8 cellular contexts compared by ENCODE assay signal in the genomic region with DNA sequence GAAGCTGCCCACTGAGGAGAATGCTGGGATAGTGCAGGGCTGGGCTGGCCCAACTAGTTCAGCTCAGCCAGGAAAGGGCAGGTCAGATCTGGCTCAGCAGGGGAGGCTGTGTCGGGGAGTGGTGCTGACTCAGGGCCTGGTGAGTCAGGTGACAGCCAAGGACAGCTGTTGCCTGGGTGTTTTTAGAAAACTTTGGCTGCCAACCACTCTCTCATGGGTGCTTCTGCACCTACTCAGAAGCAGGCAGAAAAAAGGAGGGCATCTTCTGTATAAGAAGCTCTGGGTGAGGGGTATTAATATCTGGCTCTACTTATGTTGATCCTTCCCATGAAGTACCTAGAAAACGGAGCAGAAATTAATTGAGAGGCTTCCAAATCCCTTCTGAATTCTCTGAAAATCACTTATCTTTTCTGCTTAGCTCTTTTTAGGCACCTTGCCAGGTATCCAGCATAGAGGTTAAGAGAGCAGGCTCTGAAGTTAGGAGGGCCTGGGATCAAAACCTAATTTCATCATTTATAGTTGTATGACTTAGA. TPM values are rescaled to one million over a fixed set of nuclear protein-coding genes. Genes with fewer than 3 reads are reported as not detected.
DNase-seq lines count a peak whose midpoint lies in the region; ATAC-seq, FAIRE-seq and TF ChIP-seq lines count a peak whose summit lies in the region.

No MANE protein-coding gene starts in this region.

- no peaks in the 10 kb centered on the region for H3K9me3 Mint-ChIP-seq in effector memory CD8-positive, alpha-beta T cell

- no peak overlapping the region for H3K4me3 Mint-ChIP-seq in effector memory CD8-positive, alpha-beta T cell

- no peaks in the 10 kb centered on the region for H3K9me2 ChIP-seq in Loucy (replicated peaks; ENCODE audit: low read depth, low read length)

- H3K9me3 ChIP-seq in Loucy (ENCODE audit: insufficient read depth, low read depth, low read length), result no peaks in the 10 kb centered on the region

- H3K27ac Mint-ChIP-seq in effector memory CD8-positive, alpha-beta T cell, result no peak overlapping the region

- peak; percentile 89 for DNase-seq in GM03348 (ENCODE audit: low spot score)
- DNase-seq in activated CD4-positive, alpha-beta T cell treated with anti-CD3 and anti-CD28 coated beads for 48 hours, result peak; percentile 66
- peak; percentile 82 for DNase-seq in fibroblast of peridontal ligament (ENCODE audit: extremely low read depth)
- DNase-seq in occipital lobe (lab: John Stamatoyannopoulos, UW), result peak; percentile 66
- peak; percentile 96 for DNase-seq in urothelium cell line (ENCODE audit: low spot score)
- no peak for DNase-seq in effector memory CD8-positive, alpha-beta T cell

- H3K27me3 Mint-ChIP-seq in effector memory CD8-positive, alpha-beta T cell, result no peaks in the 10 kb centered on the region

- H3K36me3 ChIP-seq in Loucy (ENCODE audit: insufficient read depth, low read length), result no peaks in the 10 kb centered on the region

- TF ChIP-seq CTCF in Loucy (conservative IDR thresholded peaks at IDR 0.05; ENCODE audit: low read length), result no peak

- H3K79me2 ChIP-seq in Loucy (ENCODE audit: insufficient read depth, low read length), result no peaks in the 10 kb centered on the region

- H3K9ac ChIP-seq in Loucy (ENCODE audit: low read depth, low read length, poor library complexity, severe bottlenecking), result peak overlapping the region; percentile 7

- FAIRE-seq in urothelium cell line (lab: Jason Lieb, UNC), result peak; percentile 50

- H3K4me1 ChIP-seq in Loucy (ENCODE audit: insufficient read depth, low read length, poor library complexity, severe bottlenecking), result peaks cover 10% of the 10 kb centered on the region

- no peaks in the 10 kb centered on the region for H3K27me3 ChIP-seq in Loucy (ENCODE audit: insufficient read depth, low read length, poor library complexity, severe bottlenecking)

- H3F3A ChIP-seq in Loucy (ENCODE audit: low read depth), result no peaks in the 10 kb centered on the region

- ATAC-seq in effector memory CD8-positive, alpha-beta T cell (replicated peaks), result no peak
- no peak for ATAC-seq in GM18498 (IDR thresholded peaks at IDR 0.05; ENCODE audit: unreplicated experiment)

- no peak overlapping the region for H3K4me3 ChIP-seq in Loucy (ENCODE audit: low read length, poor library complexity, severe bottlenecking)

- no peak overlapping the region for H2AFZ ChIP-seq in Loucy (ENCODE audit: low read length)

- no peaks in the 10 kb centered on the region for H4K20me1 ChIP-seq in Loucy (ENCODE audit: insufficient read depth, low read length, poor library complexity, severe bottlenecking)

- H3K4me1 Mint-ChIP-seq in effector memory CD8-positive, alpha-beta T cell (ENCODE audit: low read depth in 2 of 2), result peaks cover 0 to 1% of the 10 kb centered on the region in 2 donors

- H3K36me3 Mint-ChIP-seq in effector memory CD8-positive, alpha-beta T cell (ENCODE audit: insufficient read depth), result no peaks in the 10 kb centered on the region

- H3K4me2 ChIP-seq in Loucy (ENCODE audit: low read depth, low read length, poor library complexity, severe bottlenecking), result no peak overlapping the region

RNA-seq across cellular contexts. Expression of a gene that starts 15.6 kb away (rescaled TPM):
- total RNA-seq in occipital lobe, result 162 TPM

RNA-seq across cellular contexts. Expression of a gene that starts 36.0 kb away (rescaled TPM):
- total RNA-seq in occipital lobe, result 94.2 TPM

Comparison
In these comparisons a context has a peak if more than half of its experiments do, and no peak if none do; other contexts are left out.
1. DNase-seq: peak in GM03348 (single experiment), activated CD4-positive, alpha-beta T cell treated with anti-CD3 and anti-CD28 coated beads for 48 hours (single experiment), fibroblast of peridontal ligament (single experiment), occipital lobe (single experiment) and urothelium cell line (single experiment); none in effector memory CD8-positive, alpha-beta T cell (0 of 3).